ENCODE assay signal across 8 cellular contexts in the genomic region with DNA sequence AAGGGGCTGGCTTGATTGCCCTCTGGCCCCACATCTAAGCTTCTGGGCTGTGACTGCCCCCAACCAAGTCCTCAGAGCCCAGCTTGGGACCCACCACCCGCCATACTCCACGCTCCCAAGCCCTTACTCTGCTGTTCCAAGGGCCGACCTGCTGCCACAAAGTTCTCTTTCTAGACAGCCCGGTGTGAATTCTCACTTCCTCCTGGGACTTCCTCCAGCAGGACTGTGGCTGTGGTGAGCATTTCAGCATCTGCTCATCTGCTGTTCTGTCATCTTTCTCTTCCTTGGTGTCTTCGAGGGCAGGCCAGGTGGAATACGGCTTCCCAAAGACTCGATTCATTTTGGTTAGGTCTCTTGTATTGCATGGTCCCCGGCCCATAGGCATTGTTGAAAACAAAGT.
A peak's percentile ranks its signal among the peaks of the same experiment; 100 is the strongest.
DNase-seq lines count a peak whose midpoint lies in the region; ATAC-seq, FAIRE-seq and TF ChIP-seq lines count a peak whose summit lies in the region.
"Not testable (repeated sequence)": the region's sequence is repeated elsewhere in the genome, so short reads cannot be mapped to it uniquely, and the experiment has no call there.

No MANE protein-coding gene starts in this region.

- H3K9me3 Mint-ChIP-seq in activated B cell treated with CpG ODN at 0.5 μM for 24 hours; central memory CD8-positive, alpha-beta T cell; stimulated activated memory B cell treated with anti-CD40 and anti-IgM and Interleukin-4, amounts not matched to agents 10 μg/mL and 1 μg/mL and 100 μg/mL, for 72 hours: not testable (repeated sequence)

- H3K4me1 Mint-ChIP-seq in activated B cell treated with CpG ODN at 0.5 μM for 24 hours: peaks cover 27% of the 10 kb centered on the region
- peaks cover 15% of the 10 kb centered on the region for H3K4me1 Mint-ChIP-seq in central memory CD8-positive, alpha-beta T cell
- H3K4me1 Mint-ChIP-seq in stimulated activated memory B cell treated with anti-CD40 and anti-IgM and Interleukin-4, amounts not matched to agents 10 μg/mL and 1 μg/mL and 100 μg/mL, for 72 hours: peaks cover 35% of the 10 kb centered on the region

- peaks cover 15% of the 10 kb centered on the region for H3K36me3 Mint-ChIP-seq in activated B cell treated with CpG ODN at 0.5 μM for 24 hours (ENCODE audit: low read depth)
- peaks cover 14% of the 10 kb centered on the region for H3K36me3 Mint-ChIP-seq in central memory CD8-positive, alpha-beta T cell (ENCODE audit: insufficient read depth)
- H3K36me3 Mint-ChIP-seq in stimulated activated memory B cell treated with anti-CD40 and anti-IgM and Interleukin-4, amounts not matched to agents 10 μg/mL and 1 μg/mL and 100 μg/mL, for 72 hours: peaks cover 15% of the 10 kb centered on the region

- TF ChIP-seq CTCF in activated B cell treated with CpG ODN at 0.5 μM for 24 hours (IDR thresholded peaks at IDR 0.05): not testable (repeated sequence)

- intact Hi-C loops in activated B cell treated with CpG ODN at 0.5 μM for 24 hours (cut with micrococcal nuclease): not testable (repeated sequence)

- not testable (repeated sequence) for DNase-seq in GM12891 (ENCODE audit: insufficient read length, low spot score); activated B cell treated with CpG ODN at 0.5 μM for 24 hours; central memory CD8-positive, alpha-beta T cell (ENCODE audit: low spot score in 2 of 2)

- H3K27ac Mint-ChIP-seq in activated B cell treated with CpG ODN at 0.5 μM for 24 hours; central memory CD8-positive, alpha-beta T cell (ENCODE audit: low read depth); stimulated activated memory B cell treated with anti-CD40 and anti-IgM and Interleukin-4, amounts not matched to agents 10 μg/mL and 1 μg/mL and 100 μg/mL, for 72 hours: not testable (repeated sequence)

- ATAC-seq in GM18909 (IDR thresholded peaks at IDR 0.05; ENCODE audit: poor library complexity, unreplicated experiment) (peak; percentile 48), GM21786 (IDR thresholded peaks at IDR 0.05; ENCODE audit: unreplicated experiment) (peak; percentile 42), HG02885 (IDR thresholded peaks at IDR 0.05; ENCODE audit: poor library complexity, unreplicated experiment) (peak; percentile 31), HG03280 (IDR thresholded peaks at IDR 0.05; ENCODE audit: unreplicated experiment) (peak; percentile 39), activated B cell treated with CpG ODN at 0.5 μM for 24 hours (ENCODE audit: low read depth) (peak; percentile 64)
- ATAC-seq in central memory CD8-positive, alpha-beta T cell (replicated peaks; ENCODE audit: extremely low read depth, poor library complexity, severe bottlenecking): peak; percentile 70
- peak; percentile 77 for ATAC-seq in stimulated activated memory B cell treated with anti-CD40 and anti-IgM and Interleukin-4, amounts not matched to agents 10 μg/mL and 1 μg/mL and 100 μg/mL, for 72 hours

- H3K4me3 Mint-ChIP-seq in activated B cell treated with CpG ODN at 0.5 μM for 24 hours; central memory CD8-positive, alpha-beta T cell; stimulated activated memory B cell treated with anti-CD40 and anti-IgM and Interleukin-4, amounts not matched to agents 10 μg/mL and 1 μg/mL and 100 μg/mL, for 72 hours: not testable (repeated sequence)

- not testable (repeated sequence) for H3K27me3 Mint-ChIP-seq in activated B cell treated with CpG ODN at 0.5 μM for 24 hours; central memory CD8-positive, alpha-beta T cell; stimulated activated memory B cell treated with anti-CD40 and anti-IgM and Interleukin-4, amounts not matched to agents 10 μg/mL and 1 μg/mL and 100 μg/mL, for 72 hours

- POLR2A ChIA-PET in activated B cell treated with CpG ODN at 0.5 μM for 24 hours (lab: Charles Lee): not testable (repeated sequence)

- TF ChIP-seq POLR2A in GM12891 (IDR thresholded peaks at IDR 0.05; ENCODE audit: low read depth, low read length): not testable (repeated sequence)

- CTCF ChIA-PET in activated B cell treated with CpG ODN at 0.5 μM for 24 hours (lab: Charles Lee): not testable (repeated sequence)

- FAIRE-seq in GM12891 (lab: Jason Lieb, UNC): peak; percentile 94
